In the genomic region with DNA sequence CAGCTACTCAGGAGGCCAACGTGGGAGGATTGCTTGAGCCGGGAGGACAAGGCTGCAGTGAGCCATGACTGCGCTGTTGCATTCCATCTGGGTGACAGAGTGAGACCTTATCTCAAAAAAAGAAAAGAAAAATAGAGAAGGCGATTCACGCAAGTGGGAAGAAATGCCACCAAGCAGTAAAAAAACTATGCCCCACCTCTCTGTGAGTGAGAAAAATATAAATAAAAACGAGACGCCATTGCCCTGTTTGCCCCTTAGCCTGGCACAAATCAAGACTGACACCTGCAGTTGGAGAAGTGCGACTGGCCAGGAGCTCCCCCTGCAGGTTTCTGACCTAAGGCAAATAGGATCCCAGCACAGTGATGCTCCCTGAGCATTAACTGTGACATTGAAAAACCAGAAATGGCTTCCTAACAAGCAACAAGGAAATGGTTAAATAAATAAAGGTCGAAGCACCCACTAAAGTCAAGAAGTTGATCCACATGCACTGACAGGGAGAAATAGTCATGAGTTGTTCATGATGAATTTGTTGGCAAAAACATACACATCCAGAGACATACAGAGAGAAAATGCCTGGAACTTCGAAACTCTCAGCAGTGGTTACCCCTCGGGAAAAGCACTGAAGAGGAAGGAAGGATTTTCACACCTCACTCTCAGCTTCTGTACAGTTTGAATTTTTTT, we compare ENCODE assay signal across 8 cellular contexts. TPM values are rescaled to one million over a fixed set of nuclear protein-coding genes. Genes with fewer than 3 reads are reported as not detected.
A peak's percentile ranks its signal among the peaks of the same experiment; 100 is the strongest.
DNase-seq lines count a peak whose midpoint lies in the region; ATAC-seq and TF ChIP-seq lines count a peak whose summit lies in the region.

No MANE protein-coding gene starts in this region.

- no peaks in the 10 kb centered on the region for H3K4me1 Mint-ChIP-seq in WTC11
- no peaks in the 10 kb centered on the region for H3K4me1 Mint-ChIP-seq in naive thymus-derived CD8-positive, alpha-beta T cell

- DNase-seq in NCI-H2227 (lab: John Stamatoyannopoulos, UW; ENCODE audit: unreplicated experiment) (peak; percentile 40), NCI-H2227 treated with DMSO at 0.1 percent for 48 hours (lab: John Stamatoyannopoulos, UW) (no peak), WTC11 (ENCODE audit: low spot score) (peak; percentile 73), lower lobe of right lung (no peak), ovary (no peak)
- DNase-seq in naive thymus-derived CD8-positive, alpha-beta T cell: no peak

- TF ChIP-seq EP300 in Ishikawa (IDR thresholded peaks at IDR 0.05; ENCODE audit: borderline replicate concordance): no peak
- TF ChIP-seq EP300 in ovary (IDR thresholded peaks at IDR 0.05): no peak

- no peak for TF ChIP-seq POLR2A in ovary (IDR thresholded peaks at IDR 0.05)

- no peak overlapping the region for H3K4me3 Mint-ChIP-seq in WTC11
- no peak overlapping the region for H3K4me3 Mint-ChIP-seq in naive thymus-derived CD8-positive, alpha-beta T cell

- WGBS in ovary, 3 donors: 12 to 20% (median 13%) methylated on average over 11 of the region's 11 CpGs

- H3K4me1 ChIP-seq in lower lobe of right lung: no peaks in the 10 kb centered on the region
- no peaks in the 10 kb centered on the region for H3K4me1 ChIP-seq in ovary (ENCODE audit: insufficient read depth)

- H3K4me3 ChIP-seq in lower lobe of right lung (no peak overlapping the region), ovary (no peak overlapping the region)

- H3K27me3 ChIP-seq in lower lobe of right lung (ENCODE audit: low read depth): no peaks in the 10 kb centered on the region
- H3K27me3 ChIP-seq in ovary: no peaks in the 10 kb centered on the region

- CTCF ChIA-PET in WTC11 (lab: Charles Lee): interaction anchor here (0.6 to 3.0 kb wide), 26 partner anchors 8 to 683 kb away, joined by 3 to 20 read pairs (median 4); a partner anchor contains a TSS

- H3K36me3 ChIP-seq in lower lobe of right lung (no peaks in the 10 kb centered on the region), ovary (no peaks in the 10 kb centered on the region)

- no peaks in the 10 kb centered on the region for H3K36me3 Mint-ChIP-seq in WTC11
- no peaks in the 10 kb centered on the region for H3K36me3 Mint-ChIP-seq in naive thymus-derived CD8-positive, alpha-beta T cell

- H3K27me3 Mint-ChIP-seq in WTC11 (ENCODE audit: low read depth): no peaks in the 10 kb centered on the region; the same call in 1 of the 2 replicates
- peaks cover 5 to 17% (median 8%) of the 10 kb centered on the region in 5 donors for H3K27me3 Mint-ChIP-seq in naive thymus-derived CD8-positive, alpha-beta T cell

- no peaks in the 10 kb centered on the region for H3K9me3 Mint-ChIP-seq in WTC11
- H3K9me3 Mint-ChIP-seq in naive thymus-derived CD8-positive, alpha-beta T cell: peaks cover 0 to 2% (median 0%) of the 10 kb centered on the region in 9 donors

- ATAC-seq in WTC11 (peak; percentile 94), lower lobe of right lung (no peak), HG03039 (IDR thresholded peaks at IDR 0.05; ENCODE audit: unreplicated experiment) (no peak)
- no peak for ATAC-seq in naive thymus-derived CD8-positive, alpha-beta T cell

- POLR2A ChIA-PET in WTC11 (lab: Charles Lee): interaction anchor here (0.6 kb wide), 1 partner anchor 20 kb away, joined by 3 read pairs; no protein-coding TSS in a partner anchor
- POLR2A ChIA-PET in naive thymus-derived CD8-positive, alpha-beta T cell (lab: Charles Lee): no interaction called here

- H3K9me3 ChIP-seq in lower lobe of right lung (no peaks in the 10 kb centered on the region), ovary (no peaks in the 10 kb centered on the region)

- intact Hi-C loops in lower lobe of right lung (cut with DNase I) (no loop called here), ovary (cut with DNase I) (no loop called here)

- peak; percentile 48 for TF ChIP-seq RAD21 in Ishikawa (IDR thresholded peaks at IDR 0.05; ENCODE audit: low read depth)

- no peak overlapping the region for H3K27ac Mint-ChIP-seq in WTC11
- no peak overlapping the region for H3K27ac Mint-ChIP-seq in naive thymus-derived CD8-positive, alpha-beta T cell

- H3K27ac ChIP-seq in lower lobe of right lung (no peak overlapping the region), ovary (no peak overlapping the region)

- 0 out of 2 replicates have a peak, but pooled peaks have one; percentile 37 for TF ChIP-seq CTCF in WTC11 (IDR thresholded peaks at IDR 0.05)
- TF ChIP-seq CTCF in lower lobe of right lung (IDR thresholded peaks at IDR 0.05): peak; percentile 45
- no peak for TF ChIP-seq CTCF in ovary (IDR thresholded peaks at IDR 0.05)

TF ChIP-seq in Ishikawa, 13 proteins besides CTCF, POLR2A, EP300 and RAD21:
- TF ChIP-seq ZBTB7A (IDR thresholded peaks at IDR 0.05; ENCODE audit: low read depth) (no peak), CREB1 (IDR thresholded peaks at IDR 0.05; ENCODE audit: low read depth) (no peak), TAF1 (IDR thresholded peaks at IDR 0.05; ENCODE audit: low read depth) (no peak)

TF ChIP-seq in WTC11, 78 proteins besides CTCF, POLR2A, EP300 and RAD21 (continues in another document):
- TF ChIP-seq, protein P1, sequence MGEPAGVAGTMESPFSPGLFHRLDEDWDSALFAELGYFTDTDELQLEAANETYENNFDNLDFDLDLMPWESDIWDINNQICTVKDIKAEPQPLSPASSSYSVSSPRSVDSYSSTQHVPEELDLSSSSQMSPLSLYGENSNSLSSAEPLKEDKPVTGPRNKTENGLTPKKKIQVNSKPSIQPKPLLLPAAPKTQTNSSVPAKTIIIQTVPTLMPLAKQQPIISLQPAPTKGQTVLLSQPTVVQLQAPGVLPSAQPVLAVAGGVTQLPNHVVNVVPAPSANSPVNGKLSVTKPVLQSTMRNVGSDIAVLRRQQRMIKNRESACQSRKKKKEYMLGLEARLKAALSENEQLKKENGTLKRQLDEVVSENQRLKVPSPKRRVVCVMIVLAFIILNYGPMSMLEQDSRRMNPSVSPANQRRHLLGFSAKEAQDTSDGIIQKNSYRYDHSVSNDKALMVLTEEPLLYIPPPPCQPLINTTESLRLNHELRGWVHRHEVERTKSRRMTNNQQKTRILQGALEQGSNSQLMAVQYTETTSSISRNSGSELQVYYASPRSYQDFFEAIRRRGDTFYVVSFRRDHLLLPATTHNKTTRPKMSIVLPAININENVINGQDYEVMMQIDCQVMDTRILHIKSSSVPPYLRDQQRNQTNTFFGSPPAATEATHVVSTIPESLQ (CRISPR knock-in tag; IDR thresholded peaks at IDR 0.05): no peak
- TF ChIP-seq ATF1 (CRISPR knock-in tag; IDR thresholded peaks at IDR 0.05) (no peak), EMX1 (CRISPR knock-in tag; IDR thresholded peaks at IDR 0.05) (no peak), TCF7 (CRISPR knock-in tag; IDR thresholded peaks at IDR 0.05; ENCODE audit: low read depth) (no peak), CREB1 (CRISPR knock-in tag; IDR thresholded peaks at IDR 0.05) (no peak)
- TF ChIP-seq, protein P2, sequence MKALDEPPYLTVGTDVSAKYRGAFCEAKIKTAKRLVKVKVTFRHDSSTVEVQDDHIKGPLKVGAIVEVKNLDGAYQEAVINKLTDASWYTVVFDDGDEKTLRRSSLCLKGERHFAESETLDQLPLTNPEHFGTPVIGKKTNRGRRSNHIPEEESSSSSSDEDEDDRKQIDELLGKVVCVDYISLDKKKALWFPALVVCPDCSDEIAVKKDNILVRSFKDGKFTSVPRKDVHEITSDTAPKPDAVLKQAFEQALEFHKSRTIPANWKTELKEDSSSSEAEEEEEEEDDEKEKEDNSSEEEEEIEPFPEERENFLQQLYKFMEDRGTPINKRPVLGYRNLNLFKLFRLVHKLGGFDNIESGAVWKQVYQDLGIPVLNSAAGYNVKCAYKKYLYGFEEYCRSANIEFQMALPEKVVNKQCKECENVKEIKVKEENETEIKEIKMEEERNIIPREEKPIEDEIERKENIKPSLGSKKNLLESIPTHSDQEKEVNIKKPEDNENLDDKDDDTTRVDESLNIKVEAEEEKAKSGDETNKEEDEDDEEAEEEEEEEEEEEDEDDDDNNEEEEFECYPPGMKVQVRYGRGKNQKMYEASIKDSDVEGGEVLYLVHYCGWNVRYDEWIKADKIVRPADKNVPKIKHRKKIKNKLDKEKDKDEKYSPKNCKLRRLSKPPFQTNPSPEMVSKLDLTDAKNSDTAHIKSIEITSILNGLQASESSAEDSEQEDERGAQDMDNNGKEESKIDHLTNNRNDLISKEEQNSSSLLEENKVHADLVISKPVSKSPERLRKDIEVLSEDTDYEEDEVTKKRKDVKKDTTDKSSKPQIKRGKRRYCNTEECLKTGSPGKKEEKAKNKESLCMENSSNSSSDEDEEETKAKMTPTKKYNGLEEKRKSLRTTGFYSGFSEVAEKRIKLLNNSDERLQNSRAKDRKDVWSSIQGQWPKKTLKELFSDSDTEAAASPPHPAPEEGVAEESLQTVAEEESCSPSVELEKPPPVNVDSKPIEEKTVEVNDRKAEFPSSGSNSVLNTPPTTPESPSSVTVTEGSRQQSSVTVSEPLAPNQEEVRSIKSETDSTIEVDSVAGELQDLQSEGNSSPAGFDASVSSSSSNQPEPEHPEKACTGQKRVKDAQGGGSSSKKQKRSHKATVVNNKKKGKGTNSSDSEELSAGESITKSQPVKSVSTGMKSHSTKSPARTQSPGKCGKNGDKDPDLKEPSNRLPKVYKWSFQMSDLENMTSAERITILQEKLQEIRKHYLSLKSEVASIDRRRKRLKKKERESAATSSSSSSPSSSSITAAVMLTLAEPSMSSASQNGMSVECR (CRISPR knock-in tag; IDR thresholded peaks at IDR 0.05; ENCODE audit: borderline replicate concordance): no peak

RNA-seq across cellular contexts. Expression of a gene that starts 21.1 kb away (rescaled TPM):
- total RNA-seq in WTC11 (2021) (1.6 to 4.4 TPM (median 2.0 TPM) in 3 replicates), lower lobe of right lung (0.50 TPM), ovary (under 1 TPM in 3 of 7 donors, not detected in 4; 0.25 to 0.53 (median 0.34) TPM)
- total RNA-seq in naive thymus-derived CD8-positive, alpha-beta T cell: not detected
- not detected for polyA plus RNA-seq in naive thymus-derived CD8-positive, alpha-beta T cell
- under 1 TPM in 1 of 2 donors, not detected in 1; 0.15 TPM for polyA plus RNA-seq in ovary

Comparison
In these comparisons a context has a peak if more than half of its experiments do, and no peak if none do; other contexts are left out.
1. DNase-seq: peak in NCI-H2227 (single experiment) and WTC11 (single experiment); none in NCI-H2227 treated with DMSO at 0.1 percent for 48 hours (single experiment), lower lobe of right lung (single experiment), naive thymus-derived CD8-positive, alpha-beta T cell (0 of 10) and ovary (0 of 5).
2. CTCF ChIP-seq: peak in WTC11 (single experiment) and lower lobe of right lung (single experiment); none in ovary (0 of 3).